In the genomic region with DNA sequence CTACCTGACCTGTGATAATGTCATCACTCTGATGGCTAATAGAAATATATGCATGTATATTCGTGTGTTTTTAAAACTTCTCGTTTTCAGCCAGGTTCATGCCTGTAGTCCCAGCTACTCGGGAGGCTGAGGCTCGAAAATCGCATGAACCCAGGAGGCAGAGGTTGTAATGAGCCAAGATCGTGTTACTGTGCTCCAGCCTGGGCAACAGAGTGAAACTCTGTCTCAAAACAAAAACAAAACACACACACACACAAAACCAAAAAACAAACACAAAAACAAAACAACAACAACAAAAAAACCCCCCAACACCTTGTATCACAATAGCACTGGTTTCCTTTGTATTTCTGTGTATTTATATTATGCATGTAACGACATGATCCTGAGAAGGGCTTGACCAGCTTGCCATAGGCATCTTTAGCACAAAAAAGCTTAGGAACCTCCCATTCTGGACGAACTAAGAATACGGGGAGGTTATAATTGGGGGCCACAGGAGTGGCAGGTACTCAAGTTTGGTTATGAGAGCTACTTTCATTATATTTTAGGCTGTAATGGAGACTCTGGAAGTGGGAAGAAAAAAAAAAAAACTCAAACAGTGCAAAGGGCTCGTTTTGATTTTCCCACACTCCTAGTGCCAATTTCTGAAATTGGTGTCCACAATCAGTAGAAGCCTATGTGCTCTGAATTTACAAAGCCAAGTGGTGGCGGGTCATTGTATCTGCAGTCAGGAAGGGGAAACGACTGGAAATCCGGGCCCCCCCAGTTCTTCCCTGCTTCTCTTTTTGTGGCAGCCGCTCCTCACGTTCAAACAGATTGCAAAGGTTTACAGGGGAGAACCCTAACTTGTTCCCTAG, we compare ENCODE assay signal across 11 cellular contexts. TPM values are rescaled to one million over a fixed set of nuclear protein-coding genes. Genes with fewer than 3 reads are reported as not detected.
DNase-seq lines count a peak whose midpoint lies in the region; ATAC-seq and TF ChIP-seq lines count a peak whose summit lies in the region.
"Had no signal": no experiment of that assay in that cellular context is flagged by ENCODE, and none has a peak within 500 bp of the region (broad histone marks: within the 10 kb centered on the region; RNA-seq: fewer than 3 reads in every experiment).

No MANE protein-coding gene starts in this region.

- H2BK120ac ChIP-seq in neuronal stem cell (ENCODE audit: low read depth, low read length): no peak overlapping the region

- WGBS in neuronal stem cell (ENCODE audit: extremely low coverage in 2 of 2, insufficient read length in 2 of 2, insufficient replicate concordance in 1 of 2), 2 donors: no CpG with 5 or more reads among the region's 15 CpGs
- WGBS in psoas muscle, 3 donors: 8 to 11% (median 10%) methylated on average over 15 of the region's 15 CpGs

- H3K4me3 Mint-ChIP-seq in endothelial cell (ENCODE audit: unreplicated experiment): peak overlapping the region; percentile 32

- ATAC-seq in HG03159 (IDR thresholded peaks at IDR 0.05; ENCODE audit: unreplicated experiment): no peak
- ATAC-seq in psoas muscle: no peak

- no peak overlapping the region for H4K8ac ChIP-seq in neuronal stem cell (ENCODE audit: low read depth, low read length)

- H3K4me3 ChIP-seq in neuronal stem cell (ENCODE audit: low read length in 2 of 2) (no peak overlapping the region), psoas muscle (no peak overlapping the region)
- H3K4me3 ChIP-seq: right atrium auricular region had no signal

- no peak overlapping the region for H3K18ac ChIP-seq in neuronal stem cell (ENCODE audit: low read length)

- no peaks in the 10 kb centered on the region for H3K9me3 ChIP-seq in ES-I3 (ENCODE audit: control insufficient read depth, insufficient read depth, low read length)
- peaks cover 0 to 2% of the 10 kb centered on the region in 2 donors for H3K9me3 ChIP-seq in neuronal stem cell (replicated peaks in 1 of 2; ENCODE audit: control insufficient read depth in 2 of 2, insufficient read depth in 1 of 2, low read depth in 1 of 2, low read length in 2 of 2)
- H3K9me3 ChIP-seq in psoas muscle: no peaks in the 10 kb centered on the region
- H3K9me3 ChIP-seq: right atrium auricular region had no signal

- H3K23ac ChIP-seq in neuronal stem cell (ENCODE audit: low read depth, low read length, poor library complexity): no peak overlapping the region

- no peaks in the 10 kb centered on the region for H3K79me1 ChIP-seq in neuronal stem cell (ENCODE audit: low read depth, low read length)

- H3K27ac Mint-ChIP-seq in endothelial cell (ENCODE audit: unreplicated experiment): no peak overlapping the region

- peak overlapping the region; percentile 45 for H2AFZ ChIP-seq in neuronal stem cell (ENCODE audit: low read length)

- H3K27me3 ChIP-seq in neuronal stem cell (ENCODE audit: control insufficient read depth in 3 of 3, insufficient read depth in 3 of 3, low read depth in 1 of 3, low read length in 3 of 3) (peaks cover 10 to 44% (median 38%) of the 10 kb centered on the region in 3 experiments), psoas muscle (ENCODE audit: insufficient read depth in 3 of 3, low read length in 2 of 3) (peaks cover 3 to 75% (median 15%) of the 10 kb centered on the region in 3 donors)

- no peaks in the 10 kb centered on the region for H3K9me3 Mint-ChIP-seq in endothelial cell (ENCODE audit: unreplicated experiment)

- intact Hi-C loops in psoas muscle (cut with DNase I): no loop called here

- no peak overlapping the region for H2BK5ac ChIP-seq in neuronal stem cell (ENCODE audit: low read length)

- no peak overlapping the region for H4K91ac ChIP-seq in neuronal stem cell (ENCODE audit: low read depth, low read length, poor library complexity)

- H2AK5ac ChIP-seq in neuronal stem cell (ENCODE audit: low read depth, low read length): no peak overlapping the region

- no peaks in the 10 kb centered on the region for H3K36me3 Mint-ChIP-seq in endothelial cell (ENCODE audit: low read depth, unreplicated experiment)

- TF ChIP-seq CTCF in endothelial cell (IDR thresholded peaks at IDR 0.05; ENCODE audit: unreplicated experiment) (no peak), psoas muscle (IDR thresholded peaks at IDR 0.05) (no peak)

- H3K27me3 Mint-ChIP-seq in endothelial cell (ENCODE audit: unreplicated experiment): peaks cover 4% of the 10 kb centered on the region

- H3K4me1 Mint-ChIP-seq in endothelial cell (ENCODE audit: unreplicated experiment): peaks cover 17% of the 10 kb centered on the region

- H2BK12ac ChIP-seq in neuronal stem cell (ENCODE audit: low read length): no peak overlapping the region

- no peak overlapping the region for H2BK15ac ChIP-seq in neuronal stem cell (ENCODE audit: low read length)

- peak overlapping the region; percentile 79; the same call in 1 of the 2 replicates for H3K9ac ChIP-seq in ES-I3 (ENCODE audit: low read depth, low read length)
- no peak overlapping the region for H3K9ac ChIP-seq in neuronal stem cell (ENCODE audit: low read depth, low read length, poor library complexity)

- H3K4me2 ChIP-seq in neuronal stem cell (ENCODE audit: insufficient read depth, low read length, poor library complexity, severe bottlenecking): no peak overlapping the region

- peak; percentile 39 for DNase-seq in SW480 (ENCODE audit: low spot score)
- peak; percentile 8 for DNase-seq in endothelial cell (ENCODE audit: low spot score)
- no peak for DNase-seq in neuronal stem cell (ENCODE audit: low spot score)
- DNase-seq in psoas muscle: no peak
- no peak for DNase-seq in activated CD8-positive, alpha-beta memory T cell treated with anti-CD3 and anti-CD28 coated beads for 24 hours
- no peak for DNase-seq in GM19240 (ENCODE audit: insufficient read length, low spot score)
- DNase-seq: DMS153 had no signal

- no peak overlapping the region for H3K27ac ChIP-seq in neuronal stem cell (replicated peaks; ENCODE audit: low read length)
- H3K27ac ChIP-seq in psoas muscle: no peak overlapping the region
- H3K27ac ChIP-seq: right atrium auricular region had no signal

- no peak overlapping the region for H3K4ac ChIP-seq in neuronal stem cell (ENCODE audit: low read length)

- H3K4me1 ChIP-seq in ES-I3 (ENCODE audit: insufficient read depth, low read length) (no peaks in the 10 kb centered on the region), neuronal stem cell (ENCODE audit: control insufficient read depth in 2 of 2, insufficient read depth in 1 of 2, low read depth in 1 of 2, low read length in 2 of 2) (peaks cover 2% of the 10 kb centered on the region in 2 donors), psoas muscle (no peaks in the 10 kb centered on the region)

- no peak overlapping the region for H3K14ac ChIP-seq in neuronal stem cell (ENCODE audit: low read length)

- H3K36me3 ChIP-seq in ES-I3 (ENCODE audit: insufficient read depth, low read length): no peaks in the 10 kb centered on the region
- H3K36me3 ChIP-seq in neuronal stem cell (replicated peaks in 1 of 2; ENCODE audit: control insufficient read depth in 2 of 2, insufficient read depth in 2 of 2, low read length in 2 of 2): no peaks in the 10 kb centered on the region
- H3K36me3 ChIP-seq in psoas muscle (ENCODE audit: insufficient read depth in 1 of 2, low read depth in 1 of 2): no peaks in the 10 kb centered on the region
- H3K36me3 ChIP-seq: right atrium auricular region had no signal

RNA-seq across cellular contexts. Expression of a gene that starts 1.2 kb away (rescaled TPM):
- total RNA-seq in endothelial cell (ENCODE audit: unreplicated experiment) (0.46 TPM), psoas muscle (not detected)
- polyA plus RNA-seq in neuronal stem cell (2013, experiment 1 of 2): not detected
- not detected for polyA plus RNA-seq in neuronal stem cell (2013, experiment 2 of 2)
- polyA plus RNA-seq in psoas muscle: under 1 TPM in 1 of 3 donors, not detected in 2; 0.07 TPM
- total RNA-seq: fibroblast of lung, right atrium auricular region had no signal
- polyA plus RNA-seq: fibroblast of lung had no signal

RNA-seq across cellular contexts. Expression of a gene that starts 42.6 kb away (rescaled TPM):
- total RNA-seq in endothelial cell (ENCODE audit: unreplicated experiment) (48.8 TPM), psoas muscle (10 to 100 TPM; 10.6 to 17.3 (median 11.6) TPM)
- 102 TPM for polyA plus RNA-seq in neuronal stem cell (2013, experiment 1 of 2)
- 96.5 TPM for polyA plus RNA-seq in neuronal stem cell (2013, experiment 2 of 2)
- polyA plus RNA-seq in psoas muscle: 10 to 100 TPM in 2 of 3 donors, 1 to 10 TPM in 1; 7.2 to 22.0 (median 16.5) TPM

RNA-seq across cellular contexts. Expression of a gene that starts 50.6 kb away (rescaled TPM):
- 4.0 TPM for total RNA-seq in endothelial cell (ENCODE audit: unreplicated experiment)
- 8.9 TPM for polyA plus RNA-seq in neuronal stem cell (2013, experiment 1 of 2)
- polyA plus RNA-seq in neuronal stem cell (2013, experiment 2 of 2): 8.1 TPM
- total RNA-seq in psoas muscle: 10 to 100 TPM in 1 of 4 donors, 1 to 10 TPM in 1, under 1 TPM in 2; 0.42 to 10.7 (median 0.99) TPM
- polyA plus RNA-seq in psoas muscle: under 1 TPM; 0.03 to 0.77 (median 0.14) TPM

Comparison
In these comparisons a context has a peak if more than half of its experiments do, and no peak if none do; other contexts are left out.
1. DNase-seq: peak in SW480 (single experiment) and endothelial cell (single experiment); none in neuronal stem cell (single experiment), psoas muscle (0 of 2), activated CD8-positive, alpha-beta memory T cell treated with anti-CD3 and anti-CD28 coated beads for 24 hours (single experiment) and GM19240 (single experiment).